In the genomic region with DNA sequence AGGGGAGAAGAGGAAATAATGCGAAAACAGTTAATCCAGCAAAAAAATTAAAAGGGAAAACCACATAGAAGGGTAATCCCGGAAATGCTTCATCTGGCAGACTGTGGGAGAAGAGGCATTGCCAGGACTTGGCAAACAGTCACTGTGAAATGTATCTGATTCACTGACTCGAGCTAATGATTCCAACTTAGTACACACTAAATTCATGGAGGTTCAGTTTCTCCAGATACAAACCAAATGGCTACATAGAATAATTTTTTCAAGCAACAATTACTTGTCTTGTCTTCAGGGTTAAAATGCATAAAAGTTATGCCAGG, we compare ENCODE assay signal across 8 cellular contexts. TPM values are rescaled to one million over a fixed set of nuclear protein-coding genes. Genes with fewer than 3 reads are reported as not detected.
DNase-seq lines count a peak whose midpoint lies in the region; ATAC-seq, FAIRE-seq and TF ChIP-seq lines count a peak whose summit lies in the region.

No MANE protein-coding gene starts in this region.

- no peak for FAIRE-seq in bronchial epithelial cell (lab: Jason Lieb, UNC)

- TF ChIP-seq POLR2A in vagina (IDR thresholded peaks at IDR 0.05), result no peak

- 50 to 51% methylated on average over 3 of the region's 3 CpGs for WGBS in heart right ventricle, 2 donors

- H3K4me3 ChIP-seq in heart right ventricle (no peak overlapping the region), bronchial epithelial cell (ENCODE audit: low read depth, low read length) (no peak overlapping the region), vagina (no peak overlapping the region)

- H3K27me3 ChIP-seq in heart right ventricle (no peaks in the 10 kb centered on the region), bronchial epithelial cell (ENCODE audit: control insufficient read depth, insufficient read depth, low read length) (no peaks in the 10 kb centered on the region), layer of hippocampus (ENCODE audit: control insufficient read depth, insufficient read depth, low read length) (no peaks in the 10 kb centered on the region), vagina (no peaks in the 10 kb centered on the region)

- H3K9me3 ChIP-seq in heart right ventricle (peaks cover 0 to 4% (median 0%) of the 10 kb centered on the region in 11 donors), vagina (no peaks in the 10 kb centered on the region)

- ATAC-seq in heart right ventricle (peak in 1 of 8 donors; percentile 29), GM19328 (IDR thresholded peaks at IDR 0.05; ENCODE audit: unreplicated experiment) (no peak)

- H3K4me1 ChIP-seq in heart right ventricle, result peaks cover 3 to 33% (median 27%) of the 10 kb centered on the region in 9 donors
- peaks cover 26% of the 10 kb centered on the region for H3K4me1 ChIP-seq in vagina

- TF ChIP-seq CTCF in heart right ventricle (IDR thresholded peaks at IDR 0.05) (no peak), bronchial epithelial cell (IDR thresholded peaks at IDR 0.05; ENCODE audit: insufficient read depth, low read length, severe bottlenecking) (no peak), vagina (IDR thresholded peaks at IDR 0.05) (no peak)

- intact Hi-C loops in heart right ventricle (cut with DNase I) (no loop called here), cardiac septum (cut with DNase I) (no loop called here), vagina (cut with DNase I) (no loop called here)

- H3K27ac ChIP-seq in heart right ventricle (peak overlapping the region in 8 of 10 donors; percentile 26 to 61 (median 48)), layer of hippocampus (ENCODE audit: low read depth, low read length) (peak overlapping the region; percentile 6), vagina (peak overlapping the region; percentile 46)

- DNase-seq in heart right ventricle (no peak), cardiac septum (ENCODE audit: low spot score) (no peak), bronchial epithelial cell (ENCODE audit: low read depth) (peak; percentile 56), vagina (ENCODE audit: extremely low spot score in 2 of 2) (no peak), NCI-H774 (lab: John Stamatoyannopoulos, UW) (no peak), NCI-H510A (lab: John Stamatoyannopoulos, UW) (no peak)

- H3K36me3 ChIP-seq in heart right ventricle, result peaks cover 0 to 86% (median 4%) of the 10 kb centered on the region in 9 donors
- H3K36me3 ChIP-seq in bronchial epithelial cell (ENCODE audit: control insufficient read depth, insufficient read depth, low read length), result peaks cover 16% of the 10 kb centered on the region
- peaks cover 0 to 6% of the 10 kb centered on the region in 2 donors for H3K36me3 ChIP-seq in vagina

RNA-seq across cellular contexts. Expression of gene GDI2, which starts 36.4 kb away (rescaled TPM):
- total RNA-seq in heart right ventricle (100 to 1,000 TPM in 6 of 10 donors, 10 to 100 TPM in 4; 89.1 to 145 (median 102) TPM), cardiac septum (107 TPM), bronchial epithelial cell (253 and 395 TPM in 2 replicates), vagina (174 TPM)
- 10 to 100 TPM; 21.8 to 99.6 TPM for polyA plus RNA-seq in heart right ventricle
